ENCODE assay signal across 1 cellular context in the genomic region with DNA sequence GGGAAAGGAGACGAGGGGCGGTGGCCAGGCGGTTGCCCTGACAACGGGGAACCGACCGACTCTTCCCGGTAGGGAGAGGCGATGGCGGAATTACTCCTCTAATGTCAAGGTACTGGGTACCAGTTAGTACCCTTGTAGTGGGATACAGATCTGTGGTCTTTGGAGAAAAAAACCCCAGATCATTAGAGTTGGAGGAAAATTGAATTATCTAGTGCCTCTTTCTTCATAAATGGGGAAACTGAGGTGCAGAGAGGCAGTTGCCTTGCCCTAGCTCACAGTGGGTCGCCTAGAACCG.
TF ChIP-seq lines count a peak whose summit lies in the region.

No MANE protein-coding gene starts in this region.

TF ChIP-seq in HCT116, 20 proteins besides CTCF, POLR2A, EP300 and RAD21 (continued from another document):
- TF ChIP-seq, protein P1, sequence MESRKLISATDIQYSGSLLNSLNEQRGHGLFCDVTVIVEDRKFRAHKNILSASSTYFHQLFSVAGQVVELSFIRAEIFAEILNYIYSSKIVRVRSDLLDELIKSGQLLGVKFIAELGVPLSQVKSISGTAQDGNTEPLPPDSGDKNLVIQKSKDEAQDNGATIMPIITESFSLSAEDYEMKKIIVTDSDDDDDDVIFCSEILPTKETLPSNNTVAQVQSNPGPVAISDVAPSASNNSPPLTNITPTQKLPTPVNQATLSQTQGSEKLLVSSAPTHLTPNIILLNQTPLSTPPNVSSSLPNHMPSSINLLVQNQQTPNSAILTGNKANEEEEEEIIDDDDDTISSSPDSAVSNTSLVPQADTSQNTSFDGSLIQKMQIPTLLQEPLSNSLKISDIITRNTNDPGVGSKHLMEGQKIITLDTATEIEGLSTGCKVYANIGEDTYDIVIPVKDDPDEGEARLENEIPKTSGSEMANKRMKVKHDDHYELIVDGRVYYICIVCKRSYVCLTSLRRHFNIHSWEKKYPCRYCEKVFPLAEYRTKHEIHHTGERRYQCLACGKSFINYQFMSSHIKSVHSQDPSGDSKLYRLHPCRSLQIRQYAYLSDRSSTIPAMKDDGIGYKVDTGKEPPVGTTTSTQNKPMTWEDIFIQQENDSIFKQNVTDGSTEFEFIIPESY (IDR thresholded peaks at IDR 0.05; ENCODE audit: extremely low read depth, insufficient replicate concordance, low read length), result no peak
- TF ChIP-seq POLR2AphosphoS5 (IDR thresholded peaks at IDR 0.05; ENCODE audit: low read depth, low read length) (no peak), ELF1 (IDR thresholded peaks at IDR 0.05; ENCODE audit: borderline replicate concordance, low read depth) (no peak)
